Comparison of ENCODE assay signal across 1 cellular context in the genomic region with DNA sequence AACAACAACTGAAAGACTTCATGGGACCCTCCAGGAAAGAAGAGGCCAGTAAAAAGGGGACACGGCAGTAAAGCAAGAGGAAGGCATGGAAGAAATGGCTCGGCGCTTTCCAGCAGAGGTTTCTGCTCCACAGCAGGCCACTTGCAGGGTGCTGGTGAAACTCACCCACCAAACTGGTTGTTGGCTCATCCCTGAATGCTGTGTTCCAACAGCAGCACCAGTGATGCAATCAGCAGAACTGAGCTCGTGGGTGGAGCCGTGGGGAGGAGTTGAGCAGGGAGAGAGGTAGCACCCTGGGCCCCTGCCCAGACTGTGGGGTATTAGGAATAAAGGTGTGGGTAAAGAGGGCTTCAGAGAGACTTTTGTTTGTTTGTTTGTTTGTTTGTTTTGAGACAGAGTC.
TF ChIP-seq lines count a peak whose summit lies in the region.

No MANE protein-coding gene starts in this region.

TF ChIP-seq in K562, 482 proteins besides CTCF, POLR2A, EP300 and RAD21 (continued from another document):
- TF ChIP-seq ILF3 (IDR thresholded peaks at IDR 0.05; ENCODE audit: borderline replicate concordance) (no peak), U2AF1 (optimal IDR thresholded peaks at IDR 0.05; ENCODE audit: low read depth, low read length) (no peak), NR2C1 (IDR thresholded peaks at IDR 0.05) (no peak), NR2C1 (tag; IDR thresholded peaks at IDR 0.05) (no peak), NUFIP1 (IDR thresholded peaks at IDR 0.05; ENCODE audit: partially characterized antibody) (no peak), CTBP1 (IDR thresholded peaks at IDR 0.05; ENCODE audit: borderline replicate concordance) (peak; percentile 39; the same call in 1 of the 2 replicates), PTRF (tag; IDR thresholded peaks at IDR 0.05) (no peak), ATF7 (IDR thresholded peaks at IDR 0.05) (peak; percentile 72), NRF1 (conservative IDR thresholded peaks at IDR 0.05 in 1 of 2, IDR thresholded peaks at IDR 0.05 in 1 of 2) (peak in 1 of 2 experiments; percentile 10; a peak in 1 of 4 replicates), ZNF263 (CRISPR knock-in tag; IDR thresholded peaks at IDR 0.05; ENCODE audit: borderline replicate concordance) (peak; percentile 76; the same call in 1 of the 2 replicates), RBFOX2 (IDR thresholded peaks at IDR 0.05; ENCODE audit: low read depth, low read length) (peak; percentile 34; the same call in 1 of the 2 replicates), MAZ (CRISPR knock-in tag; conservative IDR thresholded peaks at IDR 0.05 in 1 of 2, IDR thresholded peaks at IDR 0.05 in 1 of 2) (peak in 1 of 2 experiments; percentile 35; a peak in 1 of 4 replicates), RHOXF2B (CRISPR knock-in tag; conservative IDR thresholded peaks at IDR 0.05) (no peak), EGR1 (conservative IDR thresholded peaks at IDR 0.05) (peak; percentile 57), STAT5B (CRISPR knock-in tag; IDR thresholded peaks at IDR 0.05) (no peak), POLR2H (tag; IDR thresholded peaks at IDR 0.05; ENCODE audit: low read depth) (no peak), CEBPB (tag; IDR thresholded peaks at IDR 0.05) (peak; percentile 94)
- TF ChIP-seq, protein P1, sequence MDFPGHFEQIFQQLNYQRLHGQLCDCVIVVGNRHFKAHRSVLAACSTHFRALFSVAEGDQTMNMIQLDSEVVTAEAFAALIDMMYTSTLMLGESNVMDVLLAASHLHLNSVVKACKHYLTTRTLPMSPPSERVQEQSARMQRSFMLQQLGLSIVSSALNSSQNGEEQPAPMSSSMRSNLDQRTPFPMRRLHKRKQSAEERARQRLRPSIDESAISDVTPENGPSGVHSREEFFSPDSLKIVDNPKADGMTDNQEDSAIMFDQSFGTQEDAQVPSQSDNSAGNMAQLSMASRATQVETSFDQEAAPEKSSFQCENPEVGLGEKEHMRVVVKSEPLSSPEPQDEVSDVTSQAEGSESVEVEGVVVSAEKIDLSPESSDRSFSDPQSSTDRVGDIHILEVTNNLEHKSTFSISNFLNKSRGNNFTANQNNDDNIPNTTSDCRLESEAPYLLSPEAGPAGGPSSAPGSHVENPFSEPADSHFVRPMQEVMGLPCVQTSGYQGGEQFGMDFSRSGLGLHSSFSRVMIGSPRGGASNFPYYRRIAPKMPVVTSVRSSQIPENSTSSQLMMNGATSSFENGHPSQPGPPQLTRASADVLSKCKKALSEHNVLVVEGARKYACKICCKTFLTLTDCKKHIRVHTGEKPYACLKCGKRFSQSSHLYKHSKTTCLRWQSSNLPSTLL (IDR thresholded peaks at IDR 0.05): no peak
- TF ChIP-seq, protein P2, sequence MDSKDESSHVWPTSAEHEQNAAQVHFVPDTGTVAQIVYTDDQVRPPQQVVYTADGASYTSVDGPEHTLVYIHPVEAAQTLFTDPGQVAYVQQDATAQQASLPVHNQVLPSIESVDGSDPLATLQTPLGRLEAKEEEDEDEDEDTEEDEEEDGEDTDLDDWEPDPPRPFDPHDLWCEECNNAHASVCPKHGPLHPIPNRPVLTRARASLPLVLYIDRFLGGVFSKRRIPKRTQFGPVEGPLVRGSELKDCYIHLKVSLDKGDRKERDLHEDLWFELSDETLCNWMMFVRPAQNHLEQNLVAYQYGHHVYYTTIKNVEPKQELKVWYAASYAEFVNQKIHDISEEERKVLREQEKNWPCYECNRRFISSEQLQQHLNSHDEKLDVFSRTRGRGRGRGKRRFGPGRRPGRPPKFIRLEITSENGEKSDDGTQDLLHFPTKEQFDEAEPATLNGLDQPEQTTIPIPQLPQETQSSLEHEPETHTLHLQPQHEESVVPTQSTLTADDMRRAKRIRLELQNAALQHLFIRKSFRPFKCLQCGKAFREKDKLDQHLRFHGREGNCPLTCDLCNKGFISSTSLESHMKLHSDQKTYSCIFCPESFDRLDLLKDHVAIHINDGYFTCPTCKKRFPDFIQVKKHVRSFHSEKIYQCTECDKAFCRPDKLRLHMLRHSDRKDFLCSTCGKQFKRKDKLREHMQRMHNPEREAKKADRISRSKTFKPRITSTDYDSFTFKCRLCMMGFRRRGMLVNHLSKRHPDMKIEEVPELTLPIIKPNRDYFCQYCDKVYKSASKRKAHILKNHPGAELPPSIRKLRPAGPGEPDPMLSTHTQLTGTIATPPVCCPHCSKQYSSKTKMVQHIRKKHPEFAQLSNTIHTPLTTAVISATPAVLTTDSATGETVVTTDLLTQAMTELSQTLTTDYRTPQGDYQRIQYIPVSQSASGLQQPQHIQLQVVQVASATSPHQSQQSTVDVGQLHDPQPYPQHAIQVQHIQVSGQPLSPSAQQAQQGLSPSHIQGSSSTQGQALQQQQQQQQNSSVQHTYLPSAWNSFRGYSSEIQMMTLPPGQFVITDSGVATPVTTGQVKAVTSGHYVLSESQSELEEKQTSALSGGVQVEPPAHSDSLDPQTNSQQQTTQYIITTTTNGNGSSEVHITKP (IDR thresholded peaks at IDR 0.05; ENCODE audit: partially characterized antibody): peak; percentile 53
- TF ChIP-seq, protein P3, sequence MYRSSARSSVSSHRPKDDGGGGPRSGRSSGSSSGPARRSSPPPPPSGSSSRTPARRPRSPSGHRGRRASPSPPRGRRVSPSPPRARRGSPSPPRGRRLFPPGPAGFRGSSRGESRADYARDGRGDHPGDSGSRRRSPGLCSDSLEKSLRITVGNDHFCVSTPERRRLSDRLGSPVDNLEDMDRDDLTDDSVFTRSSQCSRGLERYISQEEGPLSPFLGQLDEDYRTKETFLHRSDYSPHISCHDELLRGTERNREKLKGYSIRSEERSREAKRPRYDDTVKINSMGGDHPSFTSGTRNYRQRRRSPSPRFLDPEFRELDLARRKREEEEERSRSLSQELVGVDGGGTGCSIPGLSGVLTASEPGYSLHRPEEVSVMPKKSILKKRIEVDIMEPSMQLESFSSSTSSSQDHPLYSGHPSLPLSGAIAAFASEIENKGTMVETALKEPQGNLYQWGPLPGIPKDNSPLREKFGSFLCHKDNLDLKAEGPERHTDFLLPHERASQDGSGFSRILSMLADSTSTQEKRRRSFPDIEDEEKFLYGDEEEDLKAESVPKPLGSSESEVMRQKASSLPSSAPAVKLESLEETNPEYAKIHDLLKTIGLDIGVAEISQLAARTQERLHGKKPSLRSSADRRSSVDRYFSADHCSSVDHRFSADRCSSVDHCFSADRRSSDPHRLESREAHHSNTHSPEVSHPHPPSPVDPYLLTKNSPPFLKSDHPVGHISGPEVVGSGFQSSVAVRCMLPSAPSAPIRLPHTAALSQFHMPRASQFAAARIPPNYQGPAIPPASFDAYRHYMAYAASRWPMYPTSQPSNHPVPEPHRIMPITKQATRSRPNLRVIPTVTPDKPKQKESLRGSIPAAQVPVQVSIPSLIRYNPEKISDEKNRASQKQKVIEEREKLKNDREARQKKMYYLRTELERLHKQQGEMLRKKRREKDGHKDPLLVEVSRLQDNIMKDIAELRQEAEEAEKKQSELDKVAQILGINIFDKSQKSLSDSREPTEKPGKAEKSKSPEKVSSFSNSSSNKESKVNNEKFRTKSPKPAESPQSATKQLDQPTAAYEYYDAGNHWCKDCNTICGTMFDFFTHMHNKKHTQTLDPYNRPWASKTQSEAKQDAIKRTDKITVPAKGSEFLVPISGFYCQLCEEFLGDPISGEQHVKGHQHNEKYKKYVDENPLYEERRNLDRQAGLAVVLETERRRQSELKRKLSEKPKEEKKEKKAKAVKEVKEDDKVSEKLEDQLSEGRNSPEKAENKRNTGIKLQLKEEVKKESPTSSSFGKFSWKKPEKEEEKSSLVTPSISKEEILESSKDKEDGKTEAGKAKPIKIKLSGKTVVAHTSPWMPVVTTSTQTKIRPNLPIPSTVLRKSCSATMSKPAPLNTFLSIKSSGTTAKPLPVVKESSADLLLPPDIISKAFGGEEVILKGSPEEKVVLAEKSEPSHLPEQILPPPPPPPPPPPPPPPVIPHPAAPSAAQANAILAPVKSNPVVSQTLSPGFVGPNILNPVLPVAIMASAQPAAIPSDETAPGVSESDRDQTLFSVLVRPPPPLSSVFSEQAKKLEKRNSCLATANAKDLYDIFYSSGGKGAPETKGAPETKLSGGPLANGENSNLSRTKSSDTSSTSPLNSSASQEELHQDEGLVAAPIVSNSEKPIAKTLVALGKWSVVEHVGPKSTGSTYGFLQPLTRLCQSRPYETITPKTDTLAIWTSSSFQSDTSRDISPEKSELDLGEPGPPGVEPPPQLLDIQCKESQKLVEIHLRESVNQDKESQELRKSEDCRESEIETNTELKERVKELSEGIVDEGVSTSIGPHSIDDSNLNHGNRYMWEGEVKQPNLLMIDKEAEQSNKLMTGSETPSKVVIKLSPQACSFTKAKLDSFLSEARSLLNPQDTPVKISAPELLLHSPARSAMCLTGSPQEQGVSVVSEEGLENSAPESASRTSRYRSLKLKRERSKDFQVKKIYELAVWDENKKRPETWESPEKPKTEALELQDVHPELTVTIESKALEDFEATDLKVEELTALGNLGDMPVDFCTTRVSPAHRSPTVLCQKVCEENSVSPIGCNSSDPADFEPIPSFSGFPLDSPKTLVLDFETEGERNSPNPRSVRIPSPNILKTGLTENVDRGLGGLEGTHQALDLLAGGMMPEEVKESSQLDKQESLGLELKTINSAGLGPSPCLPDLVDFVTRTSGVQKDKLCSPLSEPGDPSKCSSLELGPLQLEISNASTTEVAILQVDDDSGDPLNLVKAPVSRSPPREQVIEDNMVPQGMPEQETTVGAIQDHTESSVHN (IDR thresholded peaks at IDR 0.05; ENCODE audit: borderline replicate concordance in 1 of 2, low read depth in 1 of 2): no peak
- TF ChIP-seq, protein P4, sequence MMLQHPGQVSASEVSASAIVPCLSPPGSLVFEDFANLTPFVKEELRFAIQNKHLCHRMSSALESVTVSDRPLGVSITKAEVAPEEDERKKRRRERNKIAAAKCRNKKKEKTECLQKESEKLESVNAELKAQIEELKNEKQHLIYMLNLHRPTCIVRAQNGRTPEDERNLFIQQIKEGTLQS (IDR thresholded peaks at IDR 0.05): peak; percentile 97
- TF ChIP-seq, protein P4 (CRISPR knock-in tag; conservative IDR thresholded peaks at IDR 0.05): no peak
- TF ChIP-seq, protein P5, sequence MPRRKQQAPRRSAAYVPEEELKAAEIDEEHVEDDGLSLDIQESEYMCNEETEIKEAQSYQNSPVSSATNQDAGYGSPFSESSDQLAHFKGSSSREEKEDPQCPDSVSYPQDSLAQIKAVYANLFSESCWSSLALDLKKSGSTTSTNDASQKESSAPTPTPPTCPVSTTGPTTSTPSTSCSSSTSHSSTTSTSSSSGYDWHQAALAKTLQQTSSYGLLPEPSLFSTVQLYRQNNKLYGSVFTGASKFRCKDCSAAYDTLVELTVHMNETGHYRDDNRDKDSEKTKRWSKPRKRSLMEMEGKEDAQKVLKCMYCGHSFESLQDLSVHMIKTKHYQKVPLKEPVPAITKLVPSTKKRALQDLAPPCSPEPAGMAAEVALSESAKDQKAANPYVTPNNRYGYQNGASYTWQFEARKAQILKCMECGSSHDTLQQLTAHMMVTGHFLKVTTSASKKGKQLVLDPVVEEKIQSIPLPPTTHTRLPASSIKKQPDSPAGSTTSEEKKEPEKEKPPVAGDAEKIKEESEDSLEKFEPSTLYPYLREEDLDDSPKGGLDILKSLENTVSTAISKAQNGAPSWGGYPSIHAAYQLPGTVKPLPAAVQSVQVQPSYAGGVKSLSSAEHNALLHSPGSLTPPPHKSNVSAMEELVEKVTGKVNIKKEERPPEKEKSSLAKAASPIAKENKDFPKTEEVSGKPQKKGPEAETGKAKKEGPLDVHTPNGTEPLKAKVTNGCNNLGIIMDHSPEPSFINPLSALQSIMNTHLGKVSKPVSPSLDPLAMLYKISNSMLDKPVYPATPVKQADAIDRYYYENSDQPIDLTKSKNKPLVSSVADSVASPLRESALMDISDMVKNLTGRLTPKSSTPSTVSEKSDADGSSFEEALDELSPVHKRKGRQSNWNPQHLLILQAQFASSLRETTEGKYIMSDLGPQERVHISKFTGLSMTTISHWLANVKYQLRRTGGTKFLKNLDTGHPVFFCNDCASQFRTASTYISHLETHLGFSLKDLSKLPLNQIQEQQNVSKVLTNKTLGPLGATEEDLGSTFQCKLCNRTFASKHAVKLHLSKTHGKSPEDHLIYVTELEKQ (CRISPR knock-in tag; IDR thresholded peaks at IDR 0.05): no peak
- TF ChIP-seq, protein P6, sequence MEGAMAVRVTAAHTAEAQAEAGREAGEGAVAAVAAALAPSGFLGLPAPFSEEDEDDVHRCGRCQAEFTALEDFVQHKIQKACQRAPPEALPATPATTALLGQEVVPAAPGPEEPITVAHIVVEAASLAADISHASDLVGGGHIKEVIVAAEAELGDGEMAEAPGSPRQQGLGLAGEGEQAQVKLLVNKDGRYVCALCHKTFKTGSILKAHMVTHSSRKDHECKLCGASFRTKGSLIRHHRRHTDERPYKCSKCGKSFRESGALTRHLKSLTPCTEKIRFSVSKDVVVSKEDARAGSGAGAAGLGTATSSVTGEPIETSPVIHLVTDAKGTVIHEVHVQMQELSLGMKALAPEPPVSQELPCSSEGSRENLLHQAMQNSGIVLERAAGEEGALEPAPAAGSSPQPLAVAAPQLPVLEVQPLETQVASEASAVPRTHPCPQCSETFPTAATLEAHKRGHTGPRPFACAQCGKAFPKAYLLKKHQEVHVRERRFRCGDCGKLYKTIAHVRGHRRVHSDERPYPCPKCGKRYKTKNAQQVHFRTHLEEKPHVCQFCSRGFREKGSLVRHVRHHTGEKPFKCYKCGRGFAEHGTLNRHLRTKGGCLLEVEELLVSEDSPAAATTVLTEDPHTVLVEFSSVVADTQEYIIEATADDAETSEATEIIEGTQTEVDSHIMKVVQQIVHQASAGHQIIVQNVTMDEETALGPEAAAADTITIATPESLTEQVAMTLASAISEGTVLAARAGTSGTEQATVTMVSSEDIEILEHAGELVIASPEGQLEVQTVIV (CRISPR knock-in tag; IDR thresholded peaks at IDR 0.05; ENCODE audit: borderline replicate concordance): no peak
